16 cellular contexts compared by ENCODE assay signal in the genomic region with DNA sequence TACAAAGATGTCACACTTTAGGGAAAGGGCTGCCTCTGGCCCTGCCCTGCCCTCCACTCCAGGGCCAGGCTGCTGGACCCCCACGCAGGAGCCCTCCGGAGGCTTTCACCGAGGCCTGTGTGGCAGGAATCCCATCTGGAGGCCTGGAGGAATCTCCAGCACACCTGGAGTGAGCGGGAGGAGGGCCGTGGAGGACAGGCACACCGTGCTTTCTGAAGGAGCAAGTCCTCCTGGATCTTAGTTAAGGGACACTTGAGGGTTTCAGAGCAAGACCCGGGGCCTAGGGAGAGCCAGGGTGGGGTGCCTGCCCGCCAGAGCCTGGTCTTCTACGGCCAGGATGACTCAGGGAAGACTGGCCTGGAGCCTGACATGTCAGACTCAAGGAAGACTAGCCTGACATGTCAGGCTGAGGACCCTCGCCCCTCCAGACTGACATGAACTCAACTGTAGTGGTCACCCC. TPM values are rescaled to one million over a fixed set of nuclear protein-coding genes. Genes with fewer than 3 reads are reported as not detected.
DNase-seq lines count a peak whose midpoint lies in the region; ATAC-seq, FAIRE-seq and TF ChIP-seq lines count a peak whose summit lies in the region.
"Had no signal": no experiment of that assay in that cellular context is flagged by ENCODE, and none has a peak within 500 bp of the region (broad histone marks: within the 10 kb centered on the region; RNA-seq: fewer than 3 reads in every experiment).

No MANE protein-coding gene starts in this region.

- H3K4me1 Mint-ChIP-seq in activated CD4-positive, alpha-beta T cell treated with anti-CD3 and anti-CD28 coated beads for 36 hours, result peaks cover 11% of the 10 kb centered on the region
- H3K4me1 Mint-ChIP-seq in activated CD4-positive, alpha-beta memory T cell treated with anti-CD3 and anti-CD28 coated beads, Interleukin-2, amount 10 ng/mL, durations not matched to agents 7 days and 5 days, result peaks cover 23% of the 10 kb centered on the region

- H3K4me3 ChIP-seq in kidney (ENCODE audit: low read length in 2 of 2) (no peak overlapping the region), gastrocnemius medialis (no peak overlapping the region)
- H3K4me3 ChIP-seq: A549 had no signal

- H3K9ac ChIP-seq in kidney (ENCODE audit: low read length in 2 of 2), result no peak overlapping the region

- peak overlapping the region; percentile 81 for H3K4me3 Mint-ChIP-seq in activated CD4-positive, alpha-beta T cell treated with anti-CD3 and anti-CD28 coated beads for 36 hours
- peak overlapping the region; percentile 76 for H3K4me3 Mint-ChIP-seq in activated CD4-positive, alpha-beta memory T cell treated with anti-CD3 and anti-CD28 coated beads, Interleukin-2, amount 10 ng/mL, durations not matched to agents 7 days and 5 days

- CTCF ChIA-PET in activated CD4-positive, alpha-beta T cell treated with anti-CD3 and anti-CD28 coated beads for 36 hours (lab: Charles Lee), result no interaction called here
- CTCF ChIA-PET in activated CD4-positive, alpha-beta memory T cell treated with anti-CD3 and anti-CD28 coated beads, Interleukin-2, amount 10 ng/mL, durations not matched to agents 7 days and 5 days (lab: Charles Lee), result no interaction called here

- H3K9me3 Mint-ChIP-seq in activated CD4-positive, alpha-beta T cell treated with anti-CD3 and anti-CD28 coated beads for 36 hours (ENCODE audit: low read depth), result no peaks in the 10 kb centered on the region
- H3K9me3 Mint-ChIP-seq in activated CD4-positive, alpha-beta memory T cell treated with anti-CD3 and anti-CD28 coated beads, Interleukin-2, amount 10 ng/mL, durations not matched to agents 7 days and 5 days, result no peaks in the 10 kb centered on the region

- ATAC-seq in activated CD4-positive, alpha-beta T cell treated with anti-CD3 and anti-CD28 coated beads for 36 hours, result no peak
- ATAC-seq in gastrocnemius medialis, result no peak
- ATAC-seq in HG02981 (IDR thresholded peaks at IDR 0.05; ENCODE audit: unreplicated experiment), result no peak
- ATAC-seq in omental fat pad (ENCODE audit: low FRiP score), result no peak
- ATAC-seq: A549 had no signal

- in situ Hi-C loops in gastrocnemius medialis (cut with MboI; ENCODE audit: low sequenced_read_pairs in 4 of 4), result no loop called here

- H3K27ac Mint-ChIP-seq in activated CD4-positive, alpha-beta T cell treated with anti-CD3 and anti-CD28 coated beads for 36 hours, result peak overlapping the region; percentile 93
- no peak overlapping the region for H3K27ac Mint-ChIP-seq in activated CD4-positive, alpha-beta memory T cell treated with anti-CD3 and anti-CD28 coated beads, Interleukin-2, amount 10 ng/mL, durations not matched to agents 7 days and 5 days

- no peak for DNase-seq in activated CD4-positive, alpha-beta T cell treated with anti-CD3 and anti-CD28 coated beads for 36 hours
- no peak for DNase-seq in activated CD4-positive, alpha-beta T cell treated with anti-CD3 and anti-CD28 coated beads, Interleukin-2, amount 50 U/mL, for 48 hours
- DNase-seq in activated CD4-positive, alpha-beta memory T cell treated with anti-CD3 and anti-CD28 coated beads, Interleukin-2, amount 10 ng/mL, durations not matched to agents 7 days and 5 days, result no peak
- DNase-seq in kidney, result peak; percentile 73
- peak in 1 of 2 donors; percentile 21 for DNase-seq in gastrocnemius medialis
- no peak for DNase-seq in NCI-H1417 treated with DMSO at 0.1 percent for 48 hours (lab: John Stamatoyannopoulos, UW)
- DNase-seq in omental fat pad (ENCODE audit: low spot score), result no peak
- DNase-seq: activated CD8-positive, alpha-beta memory T cell treated with anti-CD3 and anti-CD28 coated beads for 24 hours; NCI-H2081 had no signal

- no peak for FAIRE-seq in kidney (lab: Jason Lieb, UNC)
- FAIRE-seq: A549, endometrium, GM18507 had no signal

- no peaks in the 10 kb centered on the region for H3K27me3 ChIP-seq in gastrocnemius medialis

- POLR2A ChIA-PET in activated CD4-positive, alpha-beta T cell treated with anti-CD3 and anti-CD28 coated beads for 36 hours (lab: Charles Lee), result no interaction called here
- POLR2A ChIA-PET in activated CD4-positive, alpha-beta memory T cell treated with anti-CD3 and anti-CD28 coated beads, Interleukin-2, amount 10 ng/mL, durations not matched to agents 7 days and 5 days (lab: Charles Lee), result interaction anchor here (6.0 kb wide), 1 partner anchor 22 kb away, joined by 55 read pairs; no protein-coding TSS in a partner anchor

- TF ChIP-seq CTCF in kidney (IDR thresholded peaks at IDR 0.05; ENCODE audit: borderline replicate concordance, extremely low read depth, insufficient read depth) (no peak), gastrocnemius medialis (IDR thresholded peaks at IDR 0.05 in 4 of 5, conservative IDR thresholded peaks at IDR 0.05 in 1 of 5) (no peak), omental fat pad (IDR thresholded peaks at IDR 0.05) (no peak)

- peaks cover 18% of the 10 kb centered on the region for H3K36me3 Mint-ChIP-seq in activated CD4-positive, alpha-beta T cell treated with anti-CD3 and anti-CD28 coated beads for 36 hours (ENCODE audit: low read depth)
- H3K36me3 Mint-ChIP-seq in activated CD4-positive, alpha-beta memory T cell treated with anti-CD3 and anti-CD28 coated beads, Interleukin-2, amount 10 ng/mL, durations not matched to agents 7 days and 5 days (ENCODE audit: low read depth), result peaks cover 18% of the 10 kb centered on the region

- H3K27me3 Mint-ChIP-seq in activated CD4-positive, alpha-beta T cell treated with anti-CD3 and anti-CD28 coated beads for 36 hours, result no peaks in the 10 kb centered on the region
- H3K27me3 Mint-ChIP-seq in activated CD4-positive, alpha-beta memory T cell treated with anti-CD3 and anti-CD28 coated beads, Interleukin-2, amount 10 ng/mL, durations not matched to agents 7 days and 5 days, result no peaks in the 10 kb centered on the region

- H3K36me3 ChIP-seq in kidney (ENCODE audit: control insufficient read depth in 1 of 2, insufficient read depth in 2 of 2, low read length in 2 of 2), result peaks cover 4 to 15% of the 10 kb centered on the region in 2 donors
- peaks cover 0 to 15% of the 10 kb centered on the region in 2 donors for H3K36me3 ChIP-seq in gastrocnemius medialis

- H3K27ac ChIP-seq in kidney (ENCODE audit: low read depth in 2 of 2, low read length in 2 of 2) (peak overlapping the region in 1 of 2 donors; percentile 43), gastrocnemius medialis (peak overlapping the region; percentile 34 to 99 (median 94))

- no peak for TF ChIP-seq POLR2A in gastrocnemius medialis (IDR thresholded peaks at IDR 0.05)

- H3K9me3 ChIP-seq in kidney (ENCODE audit: control insufficient read depth in 1 of 2, low read length in 2 of 2) (no peaks in the 10 kb centered on the region), gastrocnemius medialis (no peaks in the 10 kb centered on the region)
- H3K9me3 ChIP-seq: A549 had no signal

- intact Hi-C loops in activated CD4-positive, alpha-beta T cell treated with anti-CD3 and anti-CD28 coated beads for 36 hours (cut with DNase I, micrococcal nuclease), result no loop called here
- intact Hi-C loops in kidney (cut with DNase I) (no loop called here), gastrocnemius medialis (cut with DNase I; ENCODE audit: low total_unique reads) (no loop called here)

- H3K4me1 ChIP-seq in kidney (ENCODE audit: control insufficient read depth in 1 of 2, insufficient read depth in 1 of 2, low read depth in 1 of 2, low read length in 2 of 2) (peaks cover 16 to 36% of the 10 kb centered on the region in 2 donors), gastrocnemius medialis (peaks cover 37 to 43% of the 10 kb centered on the region in 2 donors)

RNA-seq across cellular contexts. Expression of a gene that starts 2.1 kb away (rescaled TPM):
- total RNA-seq in activated CD4-positive, alpha-beta T cell treated with anti-CD3 and anti-CD28 coated beads for 36 hours, result 100 to 1,000 TPM; 127 to 165 TPM
- total RNA-seq in activated CD4-positive, alpha-beta memory T cell treated with anti-CD3 and anti-CD28 coated beads, Interleukin-2, amount 10 ng/mL, durations not matched to agents 7 days and 5 days, result 10 to 100 TPM; 60.1 to 62.3 TPM
- 107 TPM for total RNA-seq in kidney
- 96.5 TPM for polyA plus RNA-seq in kidney (ENCODE audit: insufficient read depth, low read depth, low replicate concordance)
- 100 to 1,000 TPM; 165 to 327 (median 188) TPM for total RNA-seq in gastrocnemius medialis
- total RNA-seq in omental fat pad, result 100 to 1,000 TPM in 2 of 4 donors, 10 to 100 TPM in 2; 92.2 to 174 (median 114) TPM

RNA-seq across cellular contexts. Expression of a gene that starts 40.1 kb away (rescaled TPM):
- 10 to 100 TPM; 15.2 to 16.4 TPM for total RNA-seq in activated CD4-positive, alpha-beta T cell treated with anti-CD3 and anti-CD28 coated beads for 36 hours
- total RNA-seq in activated CD4-positive, alpha-beta memory T cell treated with anti-CD3 and anti-CD28 coated beads, Interleukin-2, amount 10 ng/mL, durations not matched to agents 7 days and 5 days, result 10 to 100 TPM; 50.0 to 51.2 TPM
- 54.0 TPM for total RNA-seq in kidney
- 37.3 TPM for polyA plus RNA-seq in kidney (ENCODE audit: insufficient read depth, low read depth, low replicate concordance)
- total RNA-seq in gastrocnemius medialis, result 10 to 100 TPM in 3 of 4 donors, 1 to 10 TPM in 1; 8.9 to 15.0 (median 13.0) TPM
- 10 to 100 TPM; 30.8 to 52.4 (median 39.8) TPM for total RNA-seq in omental fat pad

RNA-seq across cellular contexts. Expression of a gene that starts 40.3 kb away (rescaled TPM):
- total RNA-seq in activated CD4-positive, alpha-beta T cell treated with anti-CD3 and anti-CD28 coated beads for 36 hours, result 10 to 100 TPM; 13.6 to 13.7 TPM
- 10 to 100 TPM; 14.7 to 20.6 TPM for total RNA-seq in activated CD4-positive, alpha-beta memory T cell treated with anti-CD3 and anti-CD28 coated beads, Interleukin-2, amount 10 ng/mL, durations not matched to agents 7 days and 5 days
- total RNA-seq in kidney (28.4 TPM), gastrocnemius medialis (1 to 10 TPM; 6.4 to 9.6 (median 8.2) TPM), omental fat pad (10 to 100 TPM; 11.7 to 21.8 (median 13.0) TPM)
- polyA plus RNA-seq in kidney (ENCODE audit: insufficient read depth, low read depth, low replicate concordance), result 27.2 TPM

RNA-seq across cellular contexts. Expression of a gene that starts 54.1 kb away (rescaled TPM):
- under 1 TPM; 0.16 TPM for total RNA-seq in activated CD4-positive, alpha-beta T cell treated with anti-CD3 and anti-CD28 coated beads for 36 hours
- not detected for total RNA-seq in activated CD4-positive, alpha-beta memory T cell treated with anti-CD3 and anti-CD28 coated beads, Interleukin-2, amount 10 ng/mL, durations not matched to agents 7 days and 5 days
- total RNA-seq in kidney (0.16 TPM), gastrocnemius medialis (not detected), omental fat pad (not detected)
- polyA plus RNA-seq in kidney (ENCODE audit: insufficient read depth, low read depth, low replicate concordance), result not detected
- total RNA-seq: Daoy, LHCN-M2 had no signal
- polyA plus RNA-seq: liver had no signal
